In genomic region chr13:94121686-94122085, GRCh38 we compare ENCODE assay signal across 15 cellular contexts.
DNase-seq lines count a peak whose midpoint lies in the region; ATAC-seq and TF ChIP-seq lines count a peak whose summit lies in the region.
"Had no signal": no experiment of that assay in that cellular context is flagged by ENCODE, and none has a peak within 500 bp of the region (broad histone marks: within the 10 kb centered on the region; RNA-seq: fewer than 3 reads in every experiment).

No MANE protein-coding gene starts in this region.

- DNase-seq in A172 (ENCODE audit: low spot score), result peak; percentile 70
- peak; percentile 29 for DNase-seq in ELR (ENCODE audit: low read depth)
- DNase-seq in foreskin keratinocyte, result peak in 1 of 2 donors; percentile 51
- no peak for DNase-seq in stimulated activated effector memory CD8-positive, alpha-beta T cell treated with anti-CD3 and anti-CD28 coated beads, Interleukin-12 subunit alpha, Interleukin-12 subunit beta, amount 100 ng/mL, for 72 hours (ENCODE audit: low spot score in 2 of 2)
- DNase-seq in DMS 273 (lab: John Stamatoyannopoulos, UW; ENCODE audit: unreplicated experiment), result no peak
- DNase-seq: activated CD4-positive, alpha-beta T cell treated with anti-CD3 and anti-CD28 coated beads, Interleukin-2, amount 10 ng/mL, durations not matched to agents 7 days and 5 days; activated T-cell treated with anti-CD3 and anti-CD28 coated beads, Interleukin-2, amount 50 U/mL, for 24 hours; foreskin melanocyte; NCI-H1694; NCI-H524 treated with DMSO at 0.1 percent for 48 hours; posterior cingulate gyrus had no signal

- no peak overlapping the region for H3K4me3 Mint-ChIP-seq in stimulated activated effector memory CD8-positive, alpha-beta T cell treated with anti-CD3 and anti-CD28 coated beads, Interleukin-12 subunit alpha, Interleukin-12 subunit beta, amount 100 ng/mL, for 72 hours
- H3K4me3 Mint-ChIP-seq: activated CD4-positive, alpha-beta T cell treated with anti-CD3 and anti-CD28 coated beads, Interleukin-2, amount 10 ng/mL, durations not matched to agents 7 days and 5 days; activated T-cell treated with anti-CD3 and anti-CD28 coated beads, Interleukin-2, amount 50 U/mL, for 24 hours; B cell had no signal

- peak; percentile 36 for ATAC-seq in foreskin keratinocyte
- no peak for ATAC-seq in stimulated activated effector memory CD8-positive, alpha-beta T cell treated with anti-CD3 and anti-CD28 coated beads, Interleukin-12 subunit alpha, Interleukin-12 subunit beta, amount 100 ng/mL, for 72 hours
- ATAC-seq in HG03521 (IDR thresholded peaks at IDR 0.05; ENCODE audit: unreplicated experiment), result no peak
- ATAC-seq in HG02642 (IDR thresholded peaks at IDR 0.05; ENCODE audit: poor library complexity, unreplicated experiment), result no peak

- H3K27ac Mint-ChIP-seq in stimulated activated effector memory CD8-positive, alpha-beta T cell treated with anti-CD3 and anti-CD28 coated beads, Interleukin-12 subunit alpha, Interleukin-12 subunit beta, amount 100 ng/mL, for 72 hours, result no peak overlapping the region
- H3K27ac Mint-ChIP-seq: activated CD4-positive, alpha-beta T cell treated with anti-CD3 and anti-CD28 coated beads, Interleukin-2, amount 10 ng/mL, durations not matched to agents 7 days and 5 days; activated T-cell treated with anti-CD3 and anti-CD28 coated beads, Interleukin-2, amount 50 U/mL, for 24 hours; B cell had no signal

- no peaks in the 10 kb centered on the region for H3K4me1 ChIP-seq in foreskin keratinocyte

- TF ChIP-seq CTCF in VCaP (conservative IDR thresholded peaks at IDR 0.05) (no peak), foreskin keratinocyte (conservative IDR thresholded peaks at IDR 0.05) (no peak)

- H3K4me1 Mint-ChIP-seq in stimulated activated effector memory CD8-positive, alpha-beta T cell treated with anti-CD3 and anti-CD28 coated beads, Interleukin-12 subunit alpha, Interleukin-12 subunit beta, amount 100 ng/mL, for 72 hours, result no peaks in the 10 kb centered on the region
- H3K4me1 Mint-ChIP-seq: activated CD4-positive, alpha-beta T cell treated with anti-CD3 and anti-CD28 coated beads, Interleukin-2, amount 10 ng/mL, durations not matched to agents 7 days and 5 days; B cell had no signal

- H3K27ac ChIP-seq in VCaP (peak overlapping the region; percentile 86), foreskin keratinocyte (no peak overlapping the region)

- H3K36me3 Mint-ChIP-seq in stimulated activated effector memory CD8-positive, alpha-beta T cell treated with anti-CD3 and anti-CD28 coated beads, Interleukin-12 subunit alpha, Interleukin-12 subunit beta, amount 100 ng/mL, for 72 hours, result no peaks in the 10 kb centered on the region

- H3K27me3 ChIP-seq in foreskin keratinocyte, result no peaks in the 10 kb centered on the region

- H3K9me3 Mint-ChIP-seq in stimulated activated effector memory CD8-positive, alpha-beta T cell treated with anti-CD3 and anti-CD28 coated beads, Interleukin-12 subunit alpha, Interleukin-12 subunit beta, amount 100 ng/mL, for 72 hours, result no peaks in the 10 kb centered on the region
- H3K9me3 Mint-ChIP-seq: activated CD4-positive, alpha-beta T cell treated with anti-CD3 and anti-CD28 coated beads, Interleukin-2, amount 10 ng/mL, durations not matched to agents 7 days and 5 days; activated T-cell treated with anti-CD3 and anti-CD28 coated beads, Interleukin-2, amount 50 U/mL, for 24 hours had no signal

Comparison
In these comparisons a context has a peak if more than half of its experiments do, and no peak if none do; other contexts are left out.
1. DNase-seq: peak in A172 (single experiment) and ELR (single experiment); none in stimulated activated effector memory CD8-positive, alpha-beta T cell treated with anti-CD3 and anti-CD28 coated beads, Interleukin-12 subunit alpha, Interleukin-12 subunit beta, amount 100 ng/mL, for 72 hours (0 of 2) and DMS 273 (single experiment).